14 cellular contexts compared by ENCODE assay signal in the genomic region with DNA sequence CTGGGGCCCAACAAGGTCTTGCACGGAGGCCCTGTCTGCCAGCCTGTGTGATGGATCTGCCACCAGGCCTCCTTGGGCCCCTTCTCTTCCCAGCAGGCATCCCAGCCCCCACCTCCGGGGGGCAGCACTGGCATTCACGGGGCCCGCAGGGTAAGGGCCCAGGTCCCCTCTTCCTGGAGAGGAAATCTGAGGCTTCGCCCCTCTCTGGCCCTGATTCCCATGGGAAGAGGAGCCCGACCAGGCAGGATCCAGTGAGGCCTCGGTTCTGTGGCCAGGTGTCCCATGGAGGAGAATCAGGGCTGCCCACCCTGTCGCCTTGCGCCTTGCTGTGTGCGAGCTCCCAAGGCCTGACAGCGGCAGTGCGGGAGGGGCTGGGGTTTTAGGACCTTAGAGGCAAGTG. TPM values are rescaled to one million over a fixed set of nuclear protein-coding genes. Genes with fewer than 3 reads are reported as not detected.
DNase-seq lines count a peak whose midpoint lies in the region; ATAC-seq and TF ChIP-seq lines count a peak whose summit lies in the region.
"Had no signal": no experiment of that assay in that cellular context is flagged by ENCODE, and none has a peak within 500 bp of the region (broad histone marks: within the 10 kb centered on the region; RNA-seq: fewer than 3 reads in every experiment).

No MANE protein-coding gene starts in this region.

- intact Hi-C loops in heart right ventricle (cut with DNase I) (no loop called here), Right ventricle myocardium inferior (cut with DNase I) (no loop called here), OCI-LY7 (cut with micrococcal nuclease; ENCODE audit: unreplicated experiment) (no loop called here), upper lobe of right lung (cut with DNase I) (no loop called here)
- intact Hi-C loops in activated T-helper 1 cell treated with anti-CD3 and anti-CD28 coated beads, Interleukin-12 subunit alpha, Interleukin-12 subunit beta, Interleukin-2, Interleukin-4 antibody, amounts not matched to agents 30 ng/mL and 10 ng/mL and 1 ng/mL, durations not matched to agents 14 hours and 24 hours and 36 hours (cut with micrococcal nuclease): no loop called here

- H3K4me1 Mint-ChIP-seq in activated T-helper 1 cell treated with anti-CD3 and anti-CD28 coated beads, Interleukin-12 subunit alpha, Interleukin-12 subunit beta, Interleukin-2, Interleukin-4 antibody, amounts not matched to agents 30 ng/mL and 10 ng/mL and 1 ng/mL, durations not matched to agents 14 hours and 24 hours and 36 hours (ENCODE audit: low read depth): no peaks in the 10 kb centered on the region

- peaks cover 0 to 67% (median 30%) of the 10 kb centered on the region in 9 donors for H3K36me3 ChIP-seq in heart right ventricle
- H3K36me3 ChIP-seq in OCI-LY7 (ENCODE audit: insufficient read depth, low read length): peaks cover 60% of the 10 kb centered on the region
- H3K36me3 ChIP-seq in upper lobe of right lung: peaks cover 63% of the 10 kb centered on the region

- peaks cover 18% of the 10 kb centered on the region for H3K36me3 Mint-ChIP-seq in activated T-helper 1 cell treated with anti-CD3 and anti-CD28 coated beads, Interleukin-12 subunit alpha, Interleukin-12 subunit beta, Interleukin-2, Interleukin-4 antibody, amounts not matched to agents 30 ng/mL and 10 ng/mL and 1 ng/mL, durations not matched to agents 14 hours and 24 hours and 36 hours (ENCODE audit: low read depth)

- no peaks in the 10 kb centered on the region for H3K9me3 Mint-ChIP-seq in activated T-helper 1 cell treated with anti-CD3 and anti-CD28 coated beads, Interleukin-12 subunit alpha, Interleukin-12 subunit beta, Interleukin-2, Interleukin-4 antibody, amounts not matched to agents 30 ng/mL and 10 ng/mL and 1 ng/mL, durations not matched to agents 14 hours and 24 hours and 36 hours
- H3K9me3 Mint-ChIP-seq: activated naive CD4-positive, alpha-beta T cell treated with anti-CD3 and anti-CD28 coated beads for 36 hours had no signal

- H3K4me3 Mint-ChIP-seq in activated T-helper 1 cell treated with anti-CD3 and anti-CD28 coated beads, Interleukin-12 subunit alpha, Interleukin-12 subunit beta, Interleukin-2, Interleukin-4 antibody, amounts not matched to agents 30 ng/mL and 10 ng/mL and 1 ng/mL, durations not matched to agents 14 hours and 24 hours and 36 hours: no peak overlapping the region
- H3K4me3 Mint-ChIP-seq: activated naive CD4-positive, alpha-beta T cell treated with anti-CD3 and anti-CD28 coated beads for 36 hours had no signal

- H3K27ac Mint-ChIP-seq in activated T-helper 1 cell treated with anti-CD3 and anti-CD28 coated beads, Interleukin-12 subunit alpha, Interleukin-12 subunit beta, Interleukin-2, Interleukin-4 antibody, amounts not matched to agents 30 ng/mL and 10 ng/mL and 1 ng/mL, durations not matched to agents 14 hours and 24 hours and 36 hours: no peak overlapping the region
- H3K27ac Mint-ChIP-seq: activated naive CD4-positive, alpha-beta T cell treated with anti-CD3 and anti-CD28 coated beads for 36 hours; progenitor cell of endocrine pancreas had no signal

- ATAC-seq in heart right ventricle: no peak
- no peak for ATAC-seq in Right ventricle myocardium inferior
- ATAC-seq in upper lobe of right lung: peak; percentile 7
- ATAC-seq in HG03108 (IDR thresholded peaks at IDR 0.05; ENCODE audit: unreplicated experiment): no peak

- POLR2A ChIA-PET in OCI-LY7 (lab: Charles Lee): no interaction called here

- H3K4me3 ChIP-seq in heart right ventricle (no peak overlapping the region), OCI-LY7 (ENCODE audit: low read depth, low read length, poor library complexity, severe bottlenecking) (no peak overlapping the region), upper lobe of right lung (no peak overlapping the region)
- H3K4me3 ChIP-seq: SK-N-MC, thyroid gland had no signal

- H3K4me1 ChIP-seq in heart right ventricle (peaks cover 0 to 17% (median 11%) of the 10 kb centered on the region in 9 donors), OCI-LY7 (ENCODE audit: insufficient read depth, low read length, poor library complexity, severe bottlenecking) (no peaks in the 10 kb centered on the region), upper lobe of right lung (no peaks in the 10 kb centered on the region)
- H3K4me1 ChIP-seq: thyroid gland had no signal

- H3K27me3 ChIP-seq in heart right ventricle (no peaks in the 10 kb centered on the region), upper lobe of right lung (no peaks in the 10 kb centered on the region)
- H3K27me3 ChIP-seq: thyroid gland had no signal

- H4K20me1 ChIP-seq in OCI-LY7 (ENCODE audit: insufficient read depth, low read length): no peaks in the 10 kb centered on the region

- 84 to 86% methylated on average over 12 of the region's 12 CpGs for WGBS in heart right ventricle, 2 donors

- H3K9me3 ChIP-seq in heart right ventricle (no peaks in the 10 kb centered on the region), OCI-LY7 (ENCODE audit: low read length) (no peaks in the 10 kb centered on the region), upper lobe of right lung (no peaks in the 10 kb centered on the region)
- H3K9me3 ChIP-seq: thyroid gland had no signal

- DNase-seq in heart right ventricle (no peak), Right ventricle myocardium inferior (ENCODE audit: missing footprints) (no peak), OCI-LY7 (ENCODE audit: low spot score) (no peak), germinal center (ENCODE audit: low spot score) (peak; percentile 19), upper lobe of right lung (peak; percentile 52), occipital lobe (lab: John Stamatoyannopoulos, UW) (no peak)
- DNase-seq in activated T-helper 1 cell treated with anti-CD3 and anti-CD28 coated beads, Interleukin-12 subunit alpha, Interleukin-12 subunit beta, Interleukin-2, Interleukin-4 antibody, amounts not matched to agents 30 ng/mL and 10 ng/mL and 1 ng/mL, durations not matched to agents 14 hours and 24 hours and 36 hours (ENCODE audit: low spot score): no peak
- DNase-seq: activated naive CD4-positive, alpha-beta T cell treated with anti-CD3 and anti-CD28 coated beads for 36 hours; mammary epithelial cell; NCI-H748 treated with DMSO at 0.1 percent for 48 hours; thyroid gland had no signal

- CTCF ChIA-PET in OCI-LY7 (lab: Charles Lee; ENCODE audit: unreplicated experiment): no interaction called here

- H2AFZ ChIP-seq in OCI-LY7 (ENCODE audit: low read length): no peak overlapping the region

- TF ChIP-seq CTCF in heart right ventricle (IDR thresholded peaks at IDR 0.05) (peak in 5 of 9 donors; percentile 9 to 33 (median 17)), OCI-LY7 (conservative IDR thresholded peaks at IDR 0.05; ENCODE audit: low read length) (peak; percentile 56), upper lobe of right lung (IDR thresholded peaks at IDR 0.05) (no peak)

- H3K27me3 Mint-ChIP-seq in activated T-helper 1 cell treated with anti-CD3 and anti-CD28 coated beads, Interleukin-12 subunit alpha, Interleukin-12 subunit beta, Interleukin-2, Interleukin-4 antibody, amounts not matched to agents 30 ng/mL and 10 ng/mL and 1 ng/mL, durations not matched to agents 14 hours and 24 hours and 36 hours (ENCODE audit: insufficient read depth): no peaks in the 10 kb centered on the region
- H3K27me3 Mint-ChIP-seq: progenitor cell of endocrine pancreas had no signal

- H3K9me2 ChIP-seq in OCI-LY7 (ENCODE audit: insufficient read depth, low read length): no peaks in the 10 kb centered on the region

- H3K27ac ChIP-seq in heart right ventricle: no peak overlapping the region
- H3K27ac ChIP-seq in OCI-LY7 (ENCODE audit: low read depth, low read length, poor library complexity, severe bottlenecking): no peak overlapping the region
- H3K27ac ChIP-seq in upper lobe of right lung: no peak overlapping the region
- H3K27ac ChIP-seq: SK-N-MC, thyroid gland had no signal

- BruUV-seq in OCI-LY7 (replicated peaks; lab: Mats Ljungman, UMichigan): no TSS peak

- no peaks in the 10 kb centered on the region for H3K79me2 ChIP-seq in OCI-LY7 (ENCODE audit: insufficient read depth, low read depth, low read length)

- no peak overlapping the region for H3K4me2 ChIP-seq in OCI-LY7 (ENCODE audit: low read length)

RNA-seq across cellular contexts. Expression of gene PDPK1, which starts 48.4 kb away (rescaled TPM):
- 10 to 100 TPM; 31.3 to 47.7 (median 38.3) TPM for total RNA-seq in heart right ventricle
- 10 to 100 TPM; 11.0 to 17.4 TPM for polyA plus RNA-seq in heart right ventricle
- total RNA-seq in Right ventricle myocardium inferior: 47.1 TPM
- 11.7 and 14.4 TPM in 2 replicates for total RNA-seq in OCI-LY7 (2014; rRNA removed; shearing (Covaris generic))
- 38.3 and 40.6 TPM in 2 replicates for total RNA-seq in OCI-LY7 (2022)
- 90.9 TPM for total RNA-seq in upper lobe of right lung
- 50.8 and 60.2 TPM in 2 replicates for total RNA-seq in activated T-helper 1 cell treated with anti-CD3 and anti-CD28 coated beads, Interleukin-12 subunit alpha, Interleukin-12 subunit beta, Interleukin-2, Interleukin-4 antibody, amounts not matched to agents 30 ng/mL and 10 ng/mL and 1 ng/mL, durations not matched to agents 14 hours and 24 hours and 36 hours
- total RNA-seq in occipital lobe: 30.9 TPM

RNA-seq across cellular contexts. Expression of gene CEMP1, which starts 55.0 kb away (rescaled TPM):
- total RNA-seq in heart right ventricle (not detected), Right ventricle myocardium inferior (not detected), OCI-LY7 (2022) (0.35 and 0.55 TPM in 2 replicates), upper lobe of right lung (1.4 TPM), occipital lobe (0.16 TPM)
- polyA plus RNA-seq in heart right ventricle: under 1 TPM; 0.20 to 0.44 TPM
- 0.25 TPM in 1 of 2 replicates, not detected in the other for total RNA-seq in OCI-LY7 (2014; rRNA removed; shearing (Covaris generic))
- total RNA-seq in activated T-helper 1 cell treated with anti-CD3 and anti-CD28 coated beads, Interleukin-12 subunit alpha, Interleukin-12 subunit beta, Interleukin-2, Interleukin-4 antibody, amounts not matched to agents 30 ng/mL and 10 ng/mL and 1 ng/mL, durations not matched to agents 14 hours and 24 hours and 36 hours: 0.23 and 0.49 TPM in 2 replicates
- polyA plus RNA-seq: mammary epithelial cell had no signal

Comparison
In these comparisons a context has a peak if more than half of its experiments do, and no peak if none do; other contexts are left out.
1. DNase-seq: peak in germinal center (single experiment) and upper lobe of right lung (single experiment); none in heart right ventricle (0 of 2), Right ventricle myocardium inferior (single experiment), OCI-LY7 (single experiment), activated T-helper 1 cell treated with anti-CD3 and anti-CD28 coated beads, Interleukin-12 subunit alpha, Interleukin-12 subunit beta, Interleukin-2, Interleukin-4 antibody, amounts not matched to agents 30 ng/mL and 10 ng/mL and 1 ng/mL, durations not matched to agents 14 hours and 24 hours and 36 hours (single experiment) and occipital lobe (single experiment).